Comparison of ENCODE assay signal across 14 cellular contexts in the genomic region with DNA sequence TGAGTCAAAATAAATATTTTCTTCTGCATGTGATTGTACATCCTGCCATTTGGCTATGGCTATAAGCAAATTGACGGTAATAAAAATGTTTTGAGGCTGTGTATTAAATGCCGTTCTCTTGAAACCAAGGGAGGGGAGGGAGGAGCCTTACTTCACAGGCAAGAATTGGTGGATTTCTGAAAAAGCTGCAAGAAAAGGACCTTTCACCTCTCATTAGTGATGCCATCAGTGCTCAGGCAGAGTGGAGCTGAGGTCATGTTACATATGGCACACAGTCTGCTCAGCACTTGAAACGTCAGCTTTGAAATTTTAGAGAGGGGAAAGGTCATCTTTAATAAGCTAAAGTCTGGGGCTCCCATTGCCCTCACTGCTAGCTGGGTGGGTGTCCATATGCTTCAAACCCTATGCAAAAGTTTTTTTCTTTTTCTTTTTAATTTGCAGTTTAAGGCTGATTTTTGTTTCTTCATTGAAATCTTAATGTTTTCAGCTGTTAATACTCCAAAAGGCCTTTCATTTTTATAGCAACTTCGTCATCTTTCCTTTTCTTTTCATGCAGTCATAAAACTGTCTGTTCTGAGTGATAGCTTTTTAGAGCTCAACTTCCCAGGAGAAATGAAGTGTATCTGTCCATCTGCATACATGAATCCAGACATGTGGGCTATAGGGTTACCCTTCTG. TPM values are rescaled to one million over a fixed set of nuclear protein-coding genes. Genes with fewer than 3 reads are reported as not detected.
DNase-seq lines count a peak whose midpoint lies in the region; ATAC-seq, FAIRE-seq and TF ChIP-seq lines count a peak whose summit lies in the region.
"Had no signal": no experiment of that assay in that cellular context is flagged by ENCODE, and none has a peak within 500 bp of the region (broad histone marks: within the 10 kb centered on the region; RNA-seq: fewer than 3 reads in every experiment).

No MANE protein-coding gene starts in this region.

- H4K20me1 ChIP-seq in GM23338 (replicated peaks; ENCODE audit: insufficient read depth) (no peaks in the 10 kb centered on the region), astrocyte (ENCODE audit: insufficient read depth, low read length) (no peaks in the 10 kb centered on the region)

- H3K4me3 ChIP-seq in GM23338 (peak overlapping the region; percentile 72), astrocyte (ENCODE audit: insufficient read depth, low read depth, low read length) (no peak overlapping the region), parathyroid adenoma (ENCODE audit: low read depth, low read length) (peak overlapping the region; percentile 76), kidney (ENCODE audit: low read length in 2 of 2) (no peak overlapping the region)
- H3K4me3 ChIP-seq: ovary, Peyer's patch had no signal

- H3K36me3 Mint-ChIP-seq in GM23338 (ENCODE audit: low read depth) (no peaks in the 10 kb centered on the region), astrocyte (ENCODE audit: low read depth, unreplicated experiment) (no peaks in the 10 kb centered on the region)
- H3K36me3 Mint-ChIP-seq in activated CD8-positive, alpha-beta T cell treated with anti-CD3 and anti-CD28 coated beads, Interleukin-2, amount 10 ng/mL, durations not matched to agents 7 days and 5 days (ENCODE audit: low read depth), result peaks cover 5% of the 10 kb centered on the region

- FAIRE-seq in astrocyte (lab: Jason Lieb, UNC), result no peak
- FAIRE-seq in kidney (lab: Jason Lieb, UNC), result no peak
- FAIRE-seq: GM12891 had no signal

- intact Hi-C loops in kidney (cut with DNase I), result no loop called here

- peaks cover 16% of the 10 kb centered on the region for H3F3A ChIP-seq in GM23338 (replicated peaks; ENCODE audit: low read depth)

- POLR2A ChIA-PET in activated CD8-positive, alpha-beta T cell treated with anti-CD3 and anti-CD28 coated beads, Interleukin-2, amount 10 ng/mL, durations not matched to agents 7 days and 5 days (lab: Charles Lee), result no interaction called here

- H3K27ac ChIP-seq in GM23338 (ENCODE audit: low read depth), result no peak overlapping the region
- H3K27ac ChIP-seq in astrocyte (ENCODE audit: low read depth, low read length), result no peak overlapping the region
- peak overlapping the region; percentile 96 for H3K27ac ChIP-seq in parathyroid adenoma
- H3K27ac ChIP-seq in kidney (ENCODE audit: low read depth in 2 of 2, low read length in 2 of 2), result no peak overlapping the region
- H3K27ac ChIP-seq: ovary, Peyer's patch had no signal

- peaks cover 77% of the 10 kb centered on the region for H3K27me3 ChIP-seq in GM23338 (ENCODE audit: insufficient read depth)
- H3K27me3 ChIP-seq in astrocyte (ENCODE audit: insufficient read depth, low read length), result peaks cover 8% of the 10 kb centered on the region
- no peaks in the 10 kb centered on the region for H3K27me3 ChIP-seq in parathyroid adenoma (ENCODE audit: control insufficient read depth, insufficient read depth, low read length)
- H3K27me3 ChIP-seq: ovary had no signal

- H3K79me2 ChIP-seq in GM23338 (replicated peaks; ENCODE audit: insufficient read depth) (no peaks in the 10 kb centered on the region), astrocyte (ENCODE audit: insufficient read depth, low read length) (no peaks in the 10 kb centered on the region), parathyroid adenoma (peaks cover 7% of the 10 kb centered on the region)

- H3K9ac ChIP-seq in astrocyte (ENCODE audit: low read length) (no peak overlapping the region), parathyroid adenoma (no peak overlapping the region), kidney (ENCODE audit: low read length in 2 of 2) (no peak overlapping the region)

- no peaks in the 10 kb centered on the region for H3K9me3 ChIP-seq in astrocyte (ENCODE audit: insufficient read depth, low read depth, low read length)
- H3K9me3 ChIP-seq in parathyroid adenoma (ENCODE audit: control insufficient read depth, low read length), result no peaks in the 10 kb centered on the region
- no peaks in the 10 kb centered on the region for H3K9me3 ChIP-seq in kidney (ENCODE audit: control insufficient read depth in 1 of 2, low read length in 2 of 2)
- H3K9me3 ChIP-seq: Peyer's patch had no signal

- peaks cover 66% of the 10 kb centered on the region for H3K27me3 Mint-ChIP-seq in GM23338 (ENCODE audit: insufficient read depth, low read depth, poor library complexity)
- peaks cover 38% of the 10 kb centered on the region for H3K27me3 Mint-ChIP-seq in astrocyte (ENCODE audit: low read depth, unreplicated experiment)
- peaks cover 76% of the 10 kb centered on the region for H3K27me3 Mint-ChIP-seq in activated CD8-positive, alpha-beta T cell treated with anti-CD3 and anti-CD28 coated beads, Interleukin-2, amount 10 ng/mL, durations not matched to agents 7 days and 5 days (ENCODE audit: low read depth)

- no peaks in the 10 kb centered on the region for H3K9me2 ChIP-seq in GM23338 (ENCODE audit: insufficient read depth)

- no peaks in the 10 kb centered on the region for H3K9me3 Mint-ChIP-seq in GM23338
- H3K9me3 Mint-ChIP-seq in astrocyte (ENCODE audit: unreplicated experiment), result no peaks in the 10 kb centered on the region
- no peaks in the 10 kb centered on the region for H3K9me3 Mint-ChIP-seq in activated CD8-positive, alpha-beta T cell treated with anti-CD3 and anti-CD28 coated beads, Interleukin-2, amount 10 ng/mL, durations not matched to agents 7 days and 5 days (ENCODE audit: insufficient read depth)

- no peak for DNase-seq in GM23338 (ENCODE audit: low spot score)
- DNase-seq in NCI-H2171 (lab: John Stamatoyannopoulos, UW), result peak; percentile 79
- DNase-seq in astrocyte (ENCODE audit: low read depth), result no peak
- DNase-seq in activated CD8-positive, alpha-beta T cell treated with anti-CD3 and anti-CD28 coated beads, Interleukin-2, amount 10 ng/mL, durations not matched to agents 7 days and 5 days, result no peak
- DNase-seq in kidney, result no peak
- no peak for DNase-seq in islet precursor cell
- DNase-seq: amygdala, Calu3, left cardiac atrium, ovary, Peyer's patch had no signal

- H3K4me3 Mint-ChIP-seq in GM23338 (peak overlapping the region; percentile 76; the same call in 2 of the 3 replicates), astrocyte (ENCODE audit: unreplicated experiment) (no peak overlapping the region)
- H3K4me3 Mint-ChIP-seq in activated CD8-positive, alpha-beta T cell treated with anti-CD3 and anti-CD28 coated beads, Interleukin-2, amount 10 ng/mL, durations not matched to agents 7 days and 5 days, result no peak overlapping the region

- peaks cover 30% of the 10 kb centered on the region for H3K4me1 ChIP-seq in GM23338 (ENCODE audit: insufficient read depth)
- H3K4me1 ChIP-seq in astrocyte (ENCODE audit: insufficient read depth, low read length), result peaks cover 17% of the 10 kb centered on the region
- peaks cover 3% of the 10 kb centered on the region for H3K4me1 ChIP-seq in parathyroid adenoma
- peaks cover 3 to 9% of the 10 kb centered on the region in 2 donors for H3K4me1 ChIP-seq in kidney (ENCODE audit: control insufficient read depth in 1 of 2, insufficient read depth in 1 of 2, low read depth in 1 of 2, low read length in 2 of 2)

- H2AFZ ChIP-seq in GM23338, result no peak overlapping the region
- H2AFZ ChIP-seq in astrocyte (ENCODE audit: low read depth, low read length), result no peak overlapping the region
- H2AFZ ChIP-seq in parathyroid adenoma, result peak overlapping the region; percentile 85

- CTCF ChIA-PET in activated CD8-positive, alpha-beta T cell treated with anti-CD3 and anti-CD28 coated beads, Interleukin-2, amount 10 ng/mL, durations not matched to agents 7 days and 5 days (lab: Charles Lee), result interaction anchor here (0.9 to 1.3 kb wide), 4 partner anchors 23 to 594 kb away, joined by 3 to 4 read pairs (median 4); no protein-coding TSS in a partner anchor

- H3K36me3 ChIP-seq in GM23338 (ENCODE audit: insufficient read depth) (no peaks in the 10 kb centered on the region), astrocyte (ENCODE audit: insufficient read depth, low read length) (no peaks in the 10 kb centered on the region), parathyroid adenoma (ENCODE audit: control insufficient read depth, insufficient read depth, low read length) (no peaks in the 10 kb centered on the region), kidney (ENCODE audit: control insufficient read depth in 1 of 2, insufficient read depth in 2 of 2, low read length in 2 of 2) (no peaks in the 10 kb centered on the region)
- H3K36me3 ChIP-seq: ovary, Peyer's patch had no signal

- H3K4me2 ChIP-seq in GM23338, result peak overlapping the region; percentile 89
- H3K4me2 ChIP-seq in astrocyte (ENCODE audit: low read length), result peak overlapping the region; percentile 88
- H3K4me2 ChIP-seq in parathyroid adenoma (ENCODE audit: low read length), result peak overlapping the region; percentile 94

- no peak overlapping the region for H3K27ac Mint-ChIP-seq in GM23338
- H3K27ac Mint-ChIP-seq in astrocyte (ENCODE audit: unreplicated experiment), result no peak overlapping the region
- no peak overlapping the region for H3K27ac Mint-ChIP-seq in activated CD8-positive, alpha-beta T cell treated with anti-CD3 and anti-CD28 coated beads, Interleukin-2, amount 10 ng/mL, durations not matched to agents 7 days and 5 days

- no peak for ATAC-seq in GM23338
- no peak for ATAC-seq in HG03521 (IDR thresholded peaks at IDR 0.05; ENCODE audit: unreplicated experiment)
- ATAC-seq in activated CD8-positive, alpha-beta T cell treated with anti-CD3 and anti-CD28 coated beads, Interleukin-2, amount 10 ng/mL, durations not matched to agents 7 days and 5 days, result no peak
- ATAC-seq: left cardiac atrium had no signal

- TF ChIP-seq CTCF in GM23338 (conservative IDR thresholded peaks at IDR 0.05; ENCODE audit: low read depth in 2 of 2), result no peak
- TF ChIP-seq CTCF in astrocyte (IDR thresholded peaks at IDR 0.05; ENCODE audit: insufficient read depth, low read depth, low read length), result no peak
- no peak for TF ChIP-seq CTCF in parathyroid adenoma (IDR thresholded peaks at IDR 0.05)
- TF ChIP-seq CTCF in kidney (IDR thresholded peaks at IDR 0.05; ENCODE audit: borderline replicate concordance, extremely low read depth, insufficient read depth), result no peak

- peaks cover 38% of the 10 kb centered on the region for H3K4me1 Mint-ChIP-seq in GM23338
- peaks cover 5% of the 10 kb centered on the region for H3K4me1 Mint-ChIP-seq in astrocyte (ENCODE audit: low read depth, unreplicated experiment)
- H3K4me1 Mint-ChIP-seq in activated CD8-positive, alpha-beta T cell treated with anti-CD3 and anti-CD28 coated beads, Interleukin-2, amount 10 ng/mL, durations not matched to agents 7 days and 5 days (ENCODE audit: low read depth), result peaks cover 25% of the 10 kb centered on the region

RNA-seq across cellular contexts. Expression of a gene that starts 9.8 kb away (rescaled TPM):
- total RNA-seq in GM23338 (2014; rRNA removed; shearing (Covaris generic)), result 0.35 and 0.78 TPM in 2 replicates
- polyA plus RNA-seq in GM23338 (2016; fragmentation: Nextera tagmentation; extraction: Ambion mirVana), result 0.66 and 0.71 TPM in 2 replicates
- total RNA-seq in astrocyte, result 0.07 and 0.20 TPM in 2 replicates
- not detected for total RNA-seq in activated CD8-positive, alpha-beta T cell treated with anti-CD3 and anti-CD28 coated beads, Interleukin-2, amount 10 ng/mL, durations not matched to agents 7 days and 5 days
- 0.16 TPM for total RNA-seq in kidney
- 0.13 TPM for polyA plus RNA-seq in kidney (ENCODE audit: insufficient read depth, low read depth, low replicate concordance)
- total RNA-seq: Peyer's patch had no signal

Comparison
In these comparisons a context has a peak if more than half of its experiments do, and no peak if none do; other contexts are left out.
1. H3K4me3 ChIP-seq: peak in GM23338 (single experiment) and parathyroid adenoma (single experiment); none in astrocyte (single experiment) and kidney (0 of 2).
2. Peak in every context shown above with its lines, with median percentiles within 50 percentile points of each other: H3K4me2 ChIP-seq.